In genomic region chr6:16676978-16677377, GRCh38 we compare ENCODE assay signal across 9 cellular contexts.
DNase-seq lines count a peak whose midpoint lies in the region; ATAC-seq and TF ChIP-seq lines count a peak whose summit lies in the region.
"Had no signal": no experiment of that assay in that cellular context is flagged by ENCODE, and none has a peak within 500 bp of the region (broad histone marks: within the 10 kb centered on the region; RNA-seq: fewer than 3 reads in every experiment).

No MANE protein-coding gene starts in this region.

- in situ Hi-C loops in astrocyte of the cerebellum (cut with HindIII; ENCODE audit: low sequenced_read_pairs) = no loop called here

- intact Hi-C loops in upper lobe of right lung (cut with DNase I) = no loop called here

- no peaks in the 10 kb centered on the region for H3K9me3 ChIP-seq in upper lobe of right lung
- H3K9me3 ChIP-seq: BLaER1 had no signal

- H3K27me3 Mint-ChIP-seq in activated T-cell treated with anti-CD3 and anti-CD28 coated beads, Interleukin-2, amount 50 U/mL, for 24 hours = no peaks in the 10 kb centered on the region
- peaks cover 0 to 5% (median 2%) of the 10 kb centered on the region in 3 donors for H3K27me3 Mint-ChIP-seq in immature natural killer cell (ENCODE audit: low read depth in 3 of 3)

- TF ChIP-seq CTCF in astrocyte of the cerebellum (IDR thresholded peaks at IDR 0.05; ENCODE audit: low read depth, low read length, missing control alignments) = no peak
- TF ChIP-seq CTCF in upper lobe of right lung (IDR thresholded peaks at IDR 0.05) = no peak

- peaks cover 67% of the 10 kb centered on the region for H3K4me1 Mint-ChIP-seq in activated T-cell treated with anti-CD3 and anti-CD28 coated beads, Interleukin-2, amount 50 U/mL, for 24 hours (ENCODE audit: low read depth)
- peaks cover 9 to 24% of the 10 kb centered on the region in 2 donors for H3K4me1 Mint-ChIP-seq in immature natural killer cell

- peak; percentile 76 for ATAC-seq in upper lobe of right lung

- H3K9me3 Mint-ChIP-seq in activated T-cell treated with anti-CD3 and anti-CD28 coated beads, Interleukin-2, amount 50 U/mL, for 24 hours = no peaks in the 10 kb centered on the region
- H3K9me3 Mint-ChIP-seq in immature natural killer cell = no peaks in the 10 kb centered on the region

- H3K4me3 Mint-ChIP-seq in activated T-cell treated with anti-CD3 and anti-CD28 coated beads, Interleukin-2, amount 50 U/mL, for 24 hours = no peak overlapping the region
- H3K4me3 Mint-ChIP-seq in immature natural killer cell = no peak overlapping the region

- H3K4me3 ChIP-seq in astrocyte of the cerebellum (ENCODE audit: low read depth, low read length) (no peak overlapping the region), upper lobe of right lung (no peak overlapping the region), H7 (ENCODE audit: insufficient read depth, low read depth, low read length) (no peak overlapping the region)
- H3K4me3 ChIP-seq: BLaER1 had no signal

- no peak overlapping the region for H3K27ac ChIP-seq in upper lobe of right lung
- H3K27ac ChIP-seq: BLaER1 had no signal

- H3K36me3 ChIP-seq in upper lobe of right lung (no peaks in the 10 kb centered on the region), H7 (replicated peaks; ENCODE audit: control insufficient read depth, insufficient read depth, low read length) (no peaks in the 10 kb centered on the region)
- H3K36me3 ChIP-seq: BLaER1 had no signal

- H3K4me1 ChIP-seq in upper lobe of right lung = peaks cover 24% of the 10 kb centered on the region
- H3K4me1 ChIP-seq: BLaER1 had no signal

- peak overlapping the region; percentile 56 for H3K27ac Mint-ChIP-seq in activated T-cell treated with anti-CD3 and anti-CD28 coated beads, Interleukin-2, amount 50 U/mL, for 24 hours
- peak overlapping the region in 1 of 6 donors; percentile 84 for H3K27ac Mint-ChIP-seq in immature natural killer cell

- H3K27me3 ChIP-seq in upper lobe of right lung (no peaks in the 10 kb centered on the region), H7 (ENCODE audit: control insufficient read depth, insufficient read depth, low read length) (no peaks in the 10 kb centered on the region)
- H3K27me3 ChIP-seq: BLaER1 had no signal

- DNase-seq in activated T-cell treated with anti-CD3 and anti-CD28 coated beads, Interleukin-2, amount 50 U/mL, for 24 hours = no peak
- no peak for DNase-seq in activated T-cell treated with anti-CD3 and anti-CD28 coated beads, Interleukin-2, amount 50 U/mL, for 48 hours
- DNase-seq in astrocyte of the cerebellum (ENCODE audit: low read depth) (peak; percentile 27), left kidney (ENCODE audit: low read depth, low spot score) (peak; percentile 53), upper lobe of right lung (no peak), immature natural killer cell (no peak), H7 (no peak), NCI-H748 treated with DMSO at 0.1 percent for 48 hours (lab: John Stamatoyannopoulos, UW) (no peak)

- peaks cover 18% of the 10 kb centered on the region for H3K36me3 Mint-ChIP-seq in activated T-cell treated with anti-CD3 and anti-CD28 coated beads, Interleukin-2, amount 50 U/mL, for 24 hours (ENCODE audit: low read depth)
- peaks cover 3 to 7% (median 6%) of the 10 kb centered on the region in 3 donors for H3K36me3 Mint-ChIP-seq in immature natural killer cell

Comparison
In these comparisons a context has a peak if more than half of its experiments do, and no peak if none do; other contexts are left out.
1. DNase-seq: peak in astrocyte of the cerebellum (single experiment) and left kidney (single experiment); none in activated T-cell treated with anti-CD3 and anti-CD28 coated beads, Interleukin-2, amount 50 U/mL, for 24 hours (single experiment), activated T-cell treated with anti-CD3 and anti-CD28 coated beads, Interleukin-2, amount 50 U/mL, for 48 hours (0 of 2), upper lobe of right lung (single experiment), immature natural killer cell (0 of 3), H7 (single experiment) and NCI-H748 treated with DMSO at 0.1 percent for 48 hours (single experiment).